In the genomic region with DNA sequence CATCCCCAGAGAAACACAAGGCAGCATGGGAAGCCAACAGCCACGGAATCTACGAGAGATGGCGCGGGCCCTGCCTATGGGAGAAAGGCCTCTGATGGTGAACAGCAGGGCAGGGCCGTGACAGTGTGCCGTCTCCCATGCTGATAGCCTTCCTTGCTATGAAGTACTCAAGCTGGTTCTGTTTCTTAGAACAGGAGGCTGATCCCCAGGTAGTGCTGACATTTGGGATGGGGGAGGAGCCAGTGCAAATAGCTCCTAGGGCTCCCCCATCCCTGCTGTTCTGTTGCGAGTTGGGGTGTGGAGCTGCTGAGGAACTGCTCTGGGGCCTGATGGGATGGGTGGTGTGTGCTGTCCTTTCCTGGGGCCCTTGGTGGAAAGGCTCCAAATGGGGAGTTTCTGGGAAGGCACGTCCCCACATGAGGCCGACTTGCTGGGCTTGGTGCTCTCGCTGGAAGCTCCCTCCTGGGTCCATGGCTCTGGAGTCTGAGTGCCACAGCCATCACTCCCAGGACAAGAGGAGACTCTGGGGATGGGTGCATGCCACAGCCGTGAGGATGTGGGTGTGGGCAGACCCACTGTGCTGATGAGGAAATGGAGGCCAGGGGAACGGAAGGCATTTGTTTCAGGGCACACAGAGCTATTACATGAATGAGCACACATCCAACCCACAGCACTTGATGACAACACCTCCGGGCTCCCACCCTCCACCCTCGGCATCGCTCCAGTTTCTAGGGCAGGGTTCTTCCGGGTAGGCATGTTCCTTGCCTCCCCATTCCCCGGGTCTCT, we compare ENCODE assay signal across 16 cellular contexts.
DNase-seq lines count a peak whose midpoint lies in the region; ATAC-seq and TF ChIP-seq lines count a peak whose summit lies in the region.
"Had no signal": no experiment of that assay in that cellular context is flagged by ENCODE, and none has a peak within 500 bp of the region (broad histone marks: within the 10 kb centered on the region; RNA-seq: fewer than 3 reads in every experiment).

No MANE protein-coding gene starts in this region.

- H3K27me3 ChIP-seq in heart left ventricle, result no peaks in the 10 kb centered on the region
- H3K27me3 ChIP-seq in right cardiac atrium (ENCODE audit: control insufficient read depth, insufficient read depth), result no peaks in the 10 kb centered on the region
- no peaks in the 10 kb centered on the region for H3K27me3 ChIP-seq in aorta (ENCODE audit: control insufficient read depth in 1 of 2, insufficient read depth in 2 of 2, low read length in 1 of 2)
- H3K27me3 ChIP-seq: foreskin keratinocyte had no signal

- ATAC-seq in heart left ventricle, result no peak
- ATAC-seq in right cardiac atrium, result no peak
- no peak for ATAC-seq in omental fat pad (ENCODE audit: low FRiP score)
- ATAC-seq in aorta (ENCODE audit: low FRiP score), result no peak
- ATAC-seq: foreskin keratinocyte had no signal

- TF ChIP-seq POLR2A in heart left ventricle (IDR thresholded peaks at IDR 0.05), result no peak

- DNase-seq in heart left ventricle, result peak in 3 of 5 donors; percentile 13 to 33 (median 21)
- DNase-seq in right cardiac atrium, result no peak
- DNase-seq in cerebellar cortex (ENCODE audit: low spot score), result peak; percentile 65
- peak; percentile 20 for DNase-seq in omental fat pad (ENCODE audit: low spot score)
- DNase-seq in aorta, result peak; percentile 30 to 57
- no peak for DNase-seq in superior temporal gyrus (ENCODE audit: extremely low spot score)
- no peak for DNase-seq in DMS79 treated with DMSO at 0.1 percent for 48 hours (lab: John Stamatoyannopoulos, UW)
- DNase-seq in AG08395 (ENCODE audit: low spot score), result no peak
- DNase-seq: amygdala; foreskin keratinocyte; H7; NCI-H1105 treated with DMSO at 0.1 percent for 48 hours; NCI-H2171 treated with DMSO at 0.1 percent for 48 hours; RPMI8226; stimulated activated CD4-positive, alpha-beta T cell treated with anti-CD3 and anti-CD28 coated beads, Interleukin-15, amount 100 ng/mL, for 24 hours had no signal

- TF ChIP-seq CTCF in heart left ventricle (IDR thresholded peaks at IDR 0.05) (no peak), omental fat pad (IDR thresholded peaks at IDR 0.05) (no peak)

- H3K4me1 ChIP-seq in heart left ventricle (peaks cover 0 to 24% (median 10%) of the 10 kb centered on the region in 12 donors), right cardiac atrium (ENCODE audit: control insufficient read depth, insufficient read depth, low read length) (peaks cover 11% of the 10 kb centered on the region), aorta (ENCODE audit: control insufficient read depth in 1 of 2, insufficient read depth in 2 of 2, low read length in 2 of 2) (no peaks in the 10 kb centered on the region)
- H3K4me1 ChIP-seq: prostate gland had no signal

- 89 to 94% (median 90%) methylated on average over 17 of the region's 17 CpGs for WGBS in heart left ventricle, 4 donors
- WGBS in right cardiac atrium, result 92% methylated on average over 17 of the region's 17 CpGs
- WGBS in aorta, 2 donors, result 89 to 93% methylated on average over 17 of the region's 17 CpGs

- intact Hi-C loops in heart left ventricle (cut with DNase I) (loop anchor here in 2 of 10 donors (5.0 to 10.0 kb wide), 2 partner anchors 138 to 241 kb away; no protein-coding TSS in a partner anchor), right cardiac atrium (cut with DNase I) (no loop called here), aorta (cut with DNase I) (no loop called here)

- H3K9me3 ChIP-seq in heart left ventricle (no peaks in the 10 kb centered on the region), right cardiac atrium (ENCODE audit: control insufficient read depth, low read length) (no peaks in the 10 kb centered on the region), aorta (ENCODE audit: control insufficient read depth, low read length) (no peaks in the 10 kb centered on the region)
- H3K9me3 ChIP-seq: prostate gland had no signal

- H3K27ac ChIP-seq in heart left ventricle, result peak overlapping the region in 1 of 12 donors; percentile 17
- no peak overlapping the region for H3K27ac ChIP-seq in right cardiac atrium (ENCODE audit: low read length)
- H3K27ac ChIP-seq in aorta (ENCODE audit: low read depth in 1 of 2, low read length in 2 of 2), result no peak overlapping the region
- H3K27ac ChIP-seq: foreskin keratinocyte, prostate gland had no signal

- H3K4me3 ChIP-seq in heart left ventricle (no peak overlapping the region), right cardiac atrium (ENCODE audit: low read length) (no peak overlapping the region), aorta (ENCODE audit: low read length in 2 of 2) (no peak overlapping the region)
- H3K4me3 ChIP-seq: prostate gland had no signal

- H3K36me3 ChIP-seq in heart left ventricle, result peaks cover 0 to 62% (median 44%) of the 10 kb centered on the region in 9 donors
- peaks cover 0 to 2% of the 10 kb centered on the region in 2 donors for H3K36me3 ChIP-seq in aorta (ENCODE audit: control insufficient read depth in 1 of 2, insufficient read depth in 2 of 2, low read length in 1 of 2)

Comparison
In these comparisons a context has a peak if more than half of its experiments do, and no peak if none do; other contexts are left out.
1. DNase-seq: peak in heart left ventricle (3 of 5), cerebellar cortex (single experiment), omental fat pad (single experiment) and aorta (2 of 2); none in right cardiac atrium (0 of 3), superior temporal gyrus (single experiment), DMS79 treated with DMSO at 0.1 percent for 48 hours (single experiment) and AG08395 (single experiment).